28 cellular contexts compared by ENCODE assay signal in genomic region chr2:117902933-117903332, GRCh38.
"Had no signal": no experiment of that assay in that cellular context is flagged by ENCODE, and none has a peak within 500 bp of the region (broad histone marks: within the 10 kb centered on the region; RNA-seq: fewer than 3 reads in every experiment).

No MANE protein-coding gene starts in this region.

- H3K27ac Mint-ChIP-seq: nephron; neural progenitor cell; progenitor cell of endocrine pancreas; stimulated activated effector memory CD8-positive, alpha-beta T cell treated with anti-CD3 and anti-CD28 coated beads, Interleukin-12 subunit alpha, Interleukin-12 subunit beta, amount 100 ng/mL, for 72 hours; stimulated activated naive B cell treated with anti-CD40 and anti-IgM and Interleukin-4, amounts not matched to agents 10 μg/mL and 1 μg/mL and 100 μg/mL, for 72 hours; stimulated activated naive CD8-positive, alpha-beta T cell treated with anti-CD3 and anti-CD28 coated beads, Interleukin-15, Interleukin-2, amounts not matched to agents 100 ng/mL and 50 ng/mL, for 24 hours had no signal

- H3K4me1 Mint-ChIP-seq: nephron; neural progenitor cell; stimulated activated effector memory CD8-positive, alpha-beta T cell treated with anti-CD3 and anti-CD28 coated beads, Interleukin-12 subunit alpha, Interleukin-12 subunit beta, amount 100 ng/mL, for 72 hours; stimulated activated naive B cell treated with anti-CD40 and anti-IgM and Interleukin-4, amounts not matched to agents 10 μg/mL and 1 μg/mL and 100 μg/mL, for 72 hours had no signal

- H3K4me3 ChIP-seq: neural progenitor cell, ovary, psoas muscle, right lobe of liver, sigmoid colon, stomach, thoracic aorta, thyroid gland, tibial nerve, upper lobe of left lung, vagina had no signal

- H3K27me3 Mint-ChIP-seq: progenitor cell of endocrine pancreas; stimulated activated naive CD8-positive, alpha-beta T cell treated with anti-CD3 and anti-CD28 coated beads, Interleukin-15, Interleukin-2, amounts not matched to agents 100 ng/mL and 50 ng/mL, for 24 hours had no signal

- H3K27ac ChIP-seq: neural progenitor cell, ovary, parathyroid adenoma, psoas muscle, right lobe of liver, sigmoid colon, stomach, thoracic aorta, thyroid gland, tibial nerve, upper lobe of left lung, vagina had no signal

- H3K36me3 Mint-ChIP-seq: neural progenitor cell; stimulated activated effector memory CD8-positive, alpha-beta T cell treated with anti-CD3 and anti-CD28 coated beads, Interleukin-12 subunit alpha, Interleukin-12 subunit beta, amount 100 ng/mL, for 72 hours; stimulated activated naive B cell treated with anti-CD40 and anti-IgM and Interleukin-4, amounts not matched to agents 10 μg/mL and 1 μg/mL and 100 μg/mL, for 72 hours had no signal

- H3K36me3 ChIP-seq: neural progenitor cell, ovary, right lobe of liver, sigmoid colon, stomach, thoracic aorta, thyroid gland, tibial nerve, upper lobe of left lung, vagina had no signal

- H3K27me3 ChIP-seq: neural progenitor cell, ovary, right lobe of liver, sigmoid colon, stomach, thyroid gland, tibial nerve, upper lobe of left lung, vagina had no signal

- DNase-seq: occipital lobe; ovary; posterior cingulate gyrus; psoas muscle; right cardiac atrium; right lobe of liver; sigmoid colon; small intestine; stimulated activated CD4-positive, alpha-beta T cell treated with anti-CD3 and anti-CD28 coated beads, Interleukin-15, amount 100 ng/mL, for 24 hours; stimulated activated CD4-positive, alpha-beta T cell treated with anti-CD3 and anti-CD28 coated beads, Interleukin-2, amount 100 ng/mL, for 24 hours; stimulated activated CD4-positive, alpha-beta T cell treated with anti-CD3 and anti-CD28 coated beads, Interleukin-2, amount 100 ng/mL, for 48 hours; stimulated activated CD4-positive, alpha-beta T cell treated with anti-CD3 and anti-CD28 coated beads, Interleukin-4, amount 100 ng/mL, for 24 hours; stimulated activated naive B cell treated with anti-CD40 and anti-IgM and Interleukin-4, amounts not matched to agents 10 μg/mL and 1 μg/mL and 100 μg/mL, for 72 hours; stimulated activated naive CD4-positive, alpha-beta T cell treated with Interleukin-2 at 50 U/mL for 16 hours; stomach; thyroid gland; trophoblast cell; upper lobe of left lung had no signal

- H3K9ac ChIP-seq: neural progenitor cell, parathyroid adenoma had no signal

- H3K9me3 ChIP-seq: ovary, psoas muscle, right lobe of liver, thoracic aorta, thyroid gland, upper lobe of left lung, vagina had no signal

- ATAC-seq: psoas muscle; right cardiac atrium; right lobe of liver; stimulated activated effector memory CD8-positive, alpha-beta T cell treated with anti-CD3 and anti-CD28 coated beads, Interleukin-12 subunit alpha, Interleukin-12 subunit beta, amount 100 ng/mL, for 72 hours; stimulated activated naive B cell treated with anti-CD40 and anti-IgM and Interleukin-4, amounts not matched to agents 10 μg/mL and 1 μg/mL and 100 μg/mL, for 72 hours had no signal

- FAIRE-seq: small intestine, urothelium cell line had no signal

- H3K79me2 ChIP-seq: parathyroid adenoma had no signal

- H2AFZ ChIP-seq: neural progenitor cell had no signal

- H3K4me3 Mint-ChIP-seq: nephron; neural progenitor cell; stimulated activated effector memory CD8-positive, alpha-beta T cell treated with anti-CD3 and anti-CD28 coated beads, Interleukin-12 subunit alpha, Interleukin-12 subunit beta, amount 100 ng/mL, for 72 hours; stimulated activated naive B cell treated with anti-CD40 and anti-IgM and Interleukin-4, amounts not matched to agents 10 μg/mL and 1 μg/mL and 100 μg/mL, for 72 hours; stimulated activated naive CD8-positive, alpha-beta T cell treated with anti-CD3 and anti-CD28 coated beads, Interleukin-15, Interleukin-2, amounts not matched to agents 100 ng/mL and 50 ng/mL, for 24 hours had no signal

- H3K4me2 ChIP-seq: neural progenitor cell had no signal

- H3K4me1 ChIP-seq: neural progenitor cell, parathyroid adenoma, psoas muscle, right lobe of liver, sigmoid colon, stomach, thyroid gland, tibial nerve, upper lobe of left lung, vagina had no signal
